Comparison of ENCODE assay signal across 25 cellular contexts in the genomic region with DNA sequence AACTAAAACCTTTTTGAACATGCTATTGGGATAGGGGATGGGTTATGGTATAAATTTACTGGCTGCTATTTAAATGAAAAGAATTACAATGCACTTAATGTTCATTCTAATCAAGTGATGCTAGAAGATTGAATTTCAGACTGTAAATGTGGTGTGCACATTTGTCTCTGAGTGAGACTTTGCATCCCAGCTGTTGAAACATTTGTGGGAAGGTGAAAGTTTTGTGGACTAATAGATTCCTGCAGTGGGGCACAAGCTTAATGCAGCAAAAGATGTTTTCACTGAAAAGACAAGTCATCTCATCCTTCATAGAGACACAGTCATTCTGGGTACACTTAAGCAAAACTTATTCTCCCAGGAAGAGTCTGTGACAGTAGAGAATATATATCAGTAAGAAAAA.
DNase-seq lines count a peak whose midpoint lies in the region; ATAC-seq and TF ChIP-seq lines count a peak whose summit lies in the region.
"Had no signal": no experiment of that assay in that cellular context is flagged by ENCODE, and none has a peak within 500 bp of the region (broad histone marks: within the 10 kb centered on the region; RNA-seq: fewer than 3 reads in every experiment).

No MANE protein-coding gene starts in this region.

- H2AFZ ChIP-seq in hepatocyte: no peak overlapping the region

- peak overlapping the region in 1 of 3 experiments; percentile 31 for H3K4me3 Mint-ChIP-seq in nephron
- H3K4me3 Mint-ChIP-seq: CD14-positive monocyte; CD4-positive, alpha-beta memory T cell; CD4-positive, CD25-positive, alpha-beta regulatory T cell; CD8-positive, alpha-beta memory T cell had no signal

- H3K4me2 ChIP-seq in hepatocyte: no peak overlapping the region
- H3K4me2 ChIP-seq: BLaER1 had no signal

- peak overlapping the region; percentile 29 for H3K27ac ChIP-seq in hepatocyte
- H3K27ac ChIP-seq: BLaER1 had no signal

- H3K4me1 ChIP-seq in hepatocyte (ENCODE audit: insufficient read depth): peaks cover 6% of the 10 kb centered on the region
- H3K4me1 ChIP-seq: BE2C, BLaER1 had no signal

- H3K4me1 Mint-ChIP-seq in nephron: peaks cover 55% of the 10 kb centered on the region
- H3K4me1 Mint-ChIP-seq: CD14-positive monocyte; CD4-positive, alpha-beta memory T cell; CD4-positive, CD25-positive, alpha-beta regulatory T cell; CD8-positive, alpha-beta memory T cell had no signal

- DNase-seq in NCI-H2171 treated with DMSO at 0.1 percent for 48 hours (lab: John Stamatoyannopoulos, UW): peak; percentile 8
- DNase-seq in NCI-H2171 (lab: John Stamatoyannopoulos, UW): no peak
- no peak for DNase-seq in hepatocyte (ENCODE audit: low spot score)
- DNase-seq in NCI-H69 (lab: John Stamatoyannopoulos, UW): no peak
- DNase-seq in nucleus accumbens (lab: John Stamatoyannopoulos, UW): no peak
- DNase-seq: 8988T; ACHN; BE2C; C1 segment of cervical spinal cord; CD4-positive, alpha-beta memory T cell; CD4-positive, CD25-positive, alpha-beta regulatory T cell; CD8-positive, alpha-beta memory T cell; COR-L47; DMS 273 treated with DMSO at 0.1 percent for 48 hours; DMS153; DMS53; DMS79; DND-41; EL; GDM1 had no signal

- H3K27me3 ChIP-seq in hepatocyte: no peaks in the 10 kb centered on the region
- H3K27me3 ChIP-seq: BE2C, BLaER1 had no signal

- no peak overlapping the region for H3K4me3 ChIP-seq in hepatocyte
- H3K4me3 ChIP-seq: BLaER1, GM12878 had no signal

- peaks cover 4% of the 10 kb centered on the region for H3K27me3 Mint-ChIP-seq in nephron (ENCODE audit: low read depth)
- H3K27me3 Mint-ChIP-seq: CD4-positive, alpha-beta memory T cell; CD4-positive, CD25-positive, alpha-beta regulatory T cell; CD8-positive, alpha-beta memory T cell had no signal

- H3K9me3 Mint-ChIP-seq in nephron: peaks cover 19% of the 10 kb centered on the region

- H4K20me1 ChIP-seq in hepatocyte (ENCODE audit: insufficient read depth, poor library complexity, severe bottlenecking): no peaks in the 10 kb centered on the region
- H4K20me1 ChIP-seq: BLaER1 had no signal

- H3K36me3 Mint-ChIP-seq in nephron (ENCODE audit: low read depth): peaks cover 4% of the 10 kb centered on the region
- H3K36me3 Mint-ChIP-seq: CD14-positive monocyte; CD4-positive, alpha-beta memory T cell; CD4-positive, CD25-positive, alpha-beta regulatory T cell had no signal

- no peak for ATAC-seq in HG03378 (IDR thresholded peaks at IDR 0.05; ENCODE audit: unreplicated experiment)
- ATAC-seq: GM12878 had no signal

- H3K79me2 ChIP-seq in hepatocyte: no peaks in the 10 kb centered on the region

- H3K27ac Mint-ChIP-seq in nephron: peak overlapping the region; percentile 44 to 83 (median 80)
- H3K27ac Mint-ChIP-seq: CD14-positive monocyte; CD4-positive, alpha-beta memory T cell; CD4-positive, CD25-positive, alpha-beta regulatory T cell; CD8-positive, alpha-beta memory T cell had no signal

- TF ChIP-seq CTCF in hepatocyte (IDR thresholded peaks at IDR 0.05; ENCODE audit: poor library complexity) (no peak), nephron (IDR thresholded peaks at IDR 0.05; ENCODE audit: unreplicated experiment in 3 of 3) (no peak)

- H3K36me3 ChIP-seq in hepatocyte (replicated peaks; ENCODE audit: insufficient read depth, low read depth): no peaks in the 10 kb centered on the region
- H3K36me3 ChIP-seq: BE2C, BLaER1 had no signal

- H3K9me2 ChIP-seq in hepatocyte (replicated peaks; ENCODE audit: insufficient read depth): no peaks in the 10 kb centered on the region

- no peaks in the 10 kb centered on the region for H3K9me3 ChIP-seq in hepatocyte (ENCODE audit: low read depth)
- H3K9me3 ChIP-seq: BE2C had no signal
